Comparison of ENCODE assay signal across 9 cellular contexts in genomic region chr3:45546636-45547201, GRCh38. TPM values are rescaled to one million over a fixed set of nuclear protein-coding genes. Genes with fewer than 3 reads are reported as not detected.
A peak's percentile ranks its signal among the peaks of the same experiment; 100 is the strongest.
DNase-seq lines count a peak whose midpoint lies in the region; ATAC-seq and TF ChIP-seq lines count a peak whose summit lies in the region.
"Had no signal": no experiment of that assay in that cellular context is flagged by ENCODE, and none has a peak within 500 bp of the region (broad histone marks: within the 10 kb centered on the region; RNA-seq: fewer than 3 reads in every experiment).

No MANE protein-coding gene starts in this region.

- no peaks in the 10 kb centered on the region for H3K79me2 ChIP-seq in PC-3 (ENCODE audit: low read length)

- H3K4me1 Mint-ChIP-seq in Calu3 (ENCODE audit: low read depth, unreplicated experiment) = peaks cover 19% of the 10 kb centered on the region

- peaks cover 19% of the 10 kb centered on the region for H3K36me3 Mint-ChIP-seq in Calu3 (ENCODE audit: insufficient read depth, unreplicated experiment)

- no peaks in the 10 kb centered on the region for H3K27me3 Mint-ChIP-seq in Calu3 (ENCODE audit: unreplicated experiment)
- H3K27me3 Mint-ChIP-seq: memory B cell had no signal

- BruUV-seq in PC-3 (replicated peaks; lab: Mats Ljungman, UMichigan) = no TSS peak
- BruUV-seq in Calu3 (replicated peaks; lab: Mats Ljungman, UMichigan) = no TSS peak

- intact Hi-C loops in PC-3 (cut with micrococcal nuclease) = loop anchor here (1.0 to 2.0 kb wide), 3 partner anchors 35 to 110 kb away; no protein-coding TSS in a partner anchor
- intact Hi-C loops in Calu3 (cut with micrococcal nuclease; ENCODE audit: unreplicated experiment) = no loop called here

- no peaks in the 10 kb centered on the region for H3K36me3 ChIP-seq in PC-3 (ENCODE audit: low read depth, low read length)

- no peak for ATAC-seq in PC-3
- ATAC-seq in GM18907 (IDR thresholded peaks at IDR 0.05; ENCODE audit: unreplicated experiment) = no peak

- H3K9me3 Mint-ChIP-seq in Calu3 (ENCODE audit: low read depth, unreplicated experiment) = no peaks in the 10 kb centered on the region
- H3K9me3 Mint-ChIP-seq: memory B cell had no signal

- H3K27ac ChIP-seq in PC-3 (ENCODE audit: low read length) = peak overlapping the region; percentile 47
- H3K27ac ChIP-seq in cingulate gyrus (ENCODE audit: low read depth, low read length) = peak overlapping the region; percentile 87

- TF ChIP-seq CTCF in PC-3 (conservative IDR thresholded peaks at IDR 0.05; ENCODE audit: low read depth, low read length) (peak; percentile 74), retinal pigment epithelial cell (conservative IDR thresholded peaks at IDR 0.05; ENCODE audit: low read depth, low read length) (peak; percentile 80), Calu3 (IDR thresholded peaks at IDR 0.05; ENCODE audit: unreplicated experiment) (no peak)

- no peak overlapping the region for H3K4me3 ChIP-seq in PC-3 (ENCODE audit: low read length)
- H3K4me3 ChIP-seq in retinal pigment epithelial cell (ENCODE audit: low read length) = no peak overlapping the region

- DNase-seq in G401 (ENCODE audit: low spot score) (peak; percentile 15), PC-3 (peak; percentile 24), retinal pigment epithelial cell (ENCODE audit: low read depth) (peak; percentile 88), NCI-H1417 treated with DMSO at 0.1 percent for 48 hours (lab: John Stamatoyannopoulos, UW) (no peak), GM19240 (ENCODE audit: insufficient read length, low spot score) (no peak), Calu3 (no peak)

- H3K9ac ChIP-seq in PC-3 (ENCODE audit: low read length) = no peak overlapping the region

- H3K4me3 Mint-ChIP-seq in Calu3 (ENCODE audit: low read depth, unreplicated experiment) = no peak overlapping the region
- H3K4me3 Mint-ChIP-seq: memory B cell had no signal

- H3K27ac Mint-ChIP-seq in Calu3 (ENCODE audit: unreplicated experiment) = no peak overlapping the region

- no peaks in the 10 kb centered on the region for H3K27me3 ChIP-seq in PC-3 (ENCODE audit: low read length)

- CTCF ChIA-PET in PC-3 (lab: Charles Lee) = interaction anchor here (1.6 kb wide), 1 partner anchor 113 kb away, joined by 8 read pairs; no protein-coding TSS in a partner anchor
- CTCF ChIA-PET in Calu3 (lab: Charles Lee) = interaction anchor here (0.6 to 1.1 kb wide), 2 partner anchors 113 to 706 kb away, joined by 4 read pairs; no protein-coding TSS in a partner anchor

- peak overlapping the region; percentile 38 for H3K4me2 ChIP-seq in PC-3 (ENCODE audit: low read length)

- H4K20me1 ChIP-seq in PC-3 (ENCODE audit: low read length) = no peaks in the 10 kb centered on the region

- in situ Hi-C loops in G401 (cut with HindIII; ENCODE audit: low sequenced_read_pairs) = no loop called here

- no peak overlapping the region for H2AFZ ChIP-seq in PC-3 (ENCODE audit: low read length)

- H3F3A ChIP-seq in PC-3 (ENCODE audit: low read length, unreplicated experiment) = no peaks in the 10 kb centered on the region

- no peaks in the 10 kb centered on the region for H3K9me2 ChIP-seq in PC-3 (replicated peaks; ENCODE audit: low read length)

- POLR2A ChIA-PET in PC-3 (lab: Charles Lee; ENCODE audit: unreplicated experiment) = interaction anchor here (0.6 kb wide), 1 partner anchor 87 kb away, joined by 3 read pairs; no protein-coding TSS in a partner anchor

- no peaks in the 10 kb centered on the region for H3K9me3 ChIP-seq in PC-3 (ENCODE audit: low read length)

- peaks cover 42% of the 10 kb centered on the region for H3K4me1 ChIP-seq in PC-3 (ENCODE audit: insufficient read depth, low read length)

RNA-seq across cellular contexts. Expression of gene LIMD1, which starts 47.8 kb away (rescaled TPM):
- 10.0 and 23.0 TPM in 2 replicates for total RNA-seq in G401 (2014; rRNA removed; shearing (Covaris generic))
- total RNA-seq in PC-3 (2014; rRNA removed) (37.1 and 42.7 TPM in 2 replicates), Calu3 (2022) (38.7 and 39.8 TPM in 2 replicates)

Comparison
In these comparisons a context has a peak if more than half of its experiments do, and no peak if none do; other contexts are left out.
1. DNase-seq: peak in G401 (single experiment), PC-3 (single experiment) and retinal pigment epithelial cell (single experiment); none in NCI-H1417 treated with DMSO at 0.1 percent for 48 hours (single experiment), GM19240 (single experiment) and Calu3 (single experiment).